In the genomic region with DNA sequence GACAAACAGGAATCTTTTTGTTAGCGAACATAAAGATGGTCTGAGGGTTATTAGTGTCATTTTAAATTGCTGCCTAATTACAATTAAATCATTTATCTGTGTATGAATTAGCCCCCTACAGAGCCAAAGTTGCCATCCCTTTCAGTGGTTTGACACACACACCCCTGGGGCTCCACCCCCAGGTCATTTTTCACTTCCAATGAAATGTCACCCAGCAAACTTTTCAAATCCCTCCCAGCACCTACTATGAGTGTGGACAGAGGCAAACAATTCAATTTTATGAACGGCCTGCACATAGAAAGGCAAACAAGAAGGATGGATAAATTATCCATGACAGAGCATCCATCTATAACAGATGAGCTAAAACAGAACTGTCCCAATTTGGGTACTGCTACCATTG, we compare ENCODE assay signal across 15 cellular contexts. TPM values are rescaled to one million over a fixed set of nuclear protein-coding genes. Genes with fewer than 3 reads are reported as not detected.
A peak's percentile ranks its signal among the peaks of the same experiment; 100 is the strongest.
DNase-seq lines count a peak whose midpoint lies in the region; FAIRE-seq and TF ChIP-seq lines count a peak whose summit lies in the region.
"Had no signal": no experiment of that assay in that cellular context is flagged by ENCODE, and none has a peak within 500 bp of the region (broad histone marks: within the 10 kb centered on the region; RNA-seq: fewer than 3 reads in every experiment).

No MANE protein-coding gene starts in this region.

- CTCF ChIA-PET in endothelial cell of umbilical vein (lab: Charles Lee): interaction anchor here (1.8 kb wide), 1 partner anchor 118 kb away, joined by 7 read pairs; no protein-coding TSS in a partner anchor

- no peak overlapping the region for H3K9ac ChIP-seq in endothelial cell of umbilical vein (replicated peaks; ENCODE audit: extremely low read depth, insufficient read depth, low read length)
- H3K9ac ChIP-seq: parathyroid adenoma had no signal

- H3K9me3 ChIP-seq in endothelial cell of umbilical vein (replicated peaks; ENCODE audit: control insufficient read depth, insufficient read depth, low read length): no peaks in the 10 kb centered on the region
- no peaks in the 10 kb centered on the region for H3K9me3 ChIP-seq in osteoblast (ENCODE audit: low read depth, low read length)
- H3K9me3 ChIP-seq: gastrocnemius medialis had no signal

- H2AFZ ChIP-seq in endothelial cell of umbilical vein (ENCODE audit: low read depth, low read length): no peak overlapping the region
- H2AFZ ChIP-seq in osteoblast (ENCODE audit: low read length): no peak overlapping the region
- H2AFZ ChIP-seq: parathyroid adenoma had no signal

- H3K36me3 ChIP-seq in endothelial cell of umbilical vein (ENCODE audit: control insufficient read depth in 2 of 2, extremely low read depth in 1 of 2, insufficient read depth in 2 of 2, low read length in 2 of 2) (no peaks in the 10 kb centered on the region), osteoblast (ENCODE audit: insufficient read depth, low read length) (no peaks in the 10 kb centered on the region)
- H3K36me3 ChIP-seq: gastrocnemius medialis had no signal

- H3K4me2 ChIP-seq in endothelial cell of umbilical vein (ENCODE audit: insufficient read depth, low read length) (peak overlapping the region; percentile 81), osteoblast (ENCODE audit: insufficient read depth, low read length) (peak overlapping the region; percentile 96)

- peaks cover 9% of the 10 kb centered on the region for H4K20me1 ChIP-seq in endothelial cell of umbilical vein (replicated peaks; ENCODE audit: control insufficient read depth, extremely low read depth, insufficient read depth, low read length)
- H4K20me1 ChIP-seq in osteoblast (ENCODE audit: insufficient read depth, low read length): peaks cover 18% of the 10 kb centered on the region

- intact Hi-C loops in endothelial cell of umbilical vein (cut with micrococcal nuclease): no loop called here

- dilution Hi-C loops in endothelial cell of umbilical vein (cut with MboI; ENCODE audit: extremely low pct_ligation_motif_present, low sequenced_read_pairs): no loop called here

- POLR2A ChIA-PET in endothelial cell of umbilical vein (lab: Charles Lee): no interaction called here

- no peaks in the 10 kb centered on the region for H3K9me1 ChIP-seq in endothelial cell of umbilical vein (replicated peaks; ENCODE audit: control insufficient read depth, extremely low read depth, insufficient read depth, low read length)

- H3K27ac ChIP-seq in endothelial cell of umbilical vein (ENCODE audit: insufficient read depth, low read depth, low read length): no peak overlapping the region
- H3K27ac ChIP-seq in osteoblast (ENCODE audit: low read depth, low read length): no peak overlapping the region
- H3K27ac ChIP-seq: gastrocnemius medialis, HL-60, parathyroid adenoma had no signal

- H3K4me1 ChIP-seq in endothelial cell of umbilical vein (ENCODE audit: control insufficient read depth, extremely low read depth, insufficient read depth, low read length) (peaks cover 15% of the 10 kb centered on the region), osteoblast (ENCODE audit: insufficient read depth, low read length) (peaks cover 23% of the 10 kb centered on the region)

- peaks cover 42% of the 10 kb centered on the region for H3K79me2 ChIP-seq in endothelial cell of umbilical vein (ENCODE audit: control insufficient read depth, insufficient read depth, low read length)
- H3K79me2 ChIP-seq in osteoblast (ENCODE audit: insufficient read depth, low read length): peaks cover 45% of the 10 kb centered on the region

- FAIRE-seq in endothelial cell of umbilical vein (lab: Jason Lieb, UNC): no peak

- TF ChIP-seq CTCF in endothelial cell of umbilical vein (IDR thresholded peaks at IDR 0.05; ENCODE audit: extremely low read depth in 1 of 2, insufficient read depth in 1 of 2, low read depth in 1 of 2, low read length in 2 of 2): no peak
- no peak for TF ChIP-seq CTCF in osteoblast (IDR thresholded peaks at IDR 0.05; ENCODE audit: extremely low read depth, low read depth, low read length)

- DNase-seq in DMS 273 (lab: John Stamatoyannopoulos, UW; ENCODE audit: unreplicated experiment) (peak; percentile 17), DMS 273 treated with DMSO at 0.1 percent for 48 hours (lab: John Stamatoyannopoulos, UW) (no peak), NCI-H748 treated with DMSO at 0.1 percent for 48 hours (lab: John Stamatoyannopoulos, UW) (peak; percentile 26), endothelial cell of umbilical vein (ENCODE audit: low read depth, low spot score) (no peak), osteoblast (ENCODE audit: insufficient read length, low spot score, missing footprints) (peak; percentile 44), T1000 (lab: John Stamatoyannopoulos, UW) (no peak), GOT3 (lab: John Stamatoyannopoulos, UW) (no peak)
- no peak for DNase-seq in stimulated activated CD4-positive, alpha-beta T cell treated with anti-CD3 and anti-CD28 coated beads, Interleukin-1b, Interleukin-23, amount 100 ng/mL, for 48 hours
- DNase-seq: activated effector memory CD4-positive, alpha-beta T cell treated with Interleukin-2 at 50 U/mL for 16 hours; DMS53; gastrocnemius medialis; MV-4-11; stimulated activated CD4-positive, alpha-beta T cell treated with anti-CD3 and anti-CD28 coated beads, Interleukin-2, amount 100 ng/mL, for 48 hours had no signal

- peaks cover 0 to 4% of the 10 kb centered on the region in 2 experiments for H3K27me3 ChIP-seq in endothelial cell of umbilical vein (ENCODE audit: control insufficient read depth in 2 of 2, insufficient read depth in 2 of 2, low read length in 2 of 2)
- H3K27me3 ChIP-seq in osteoblast (ENCODE audit: insufficient read depth, low read length): peaks cover 9% of the 10 kb centered on the region

- peak overlapping the region in 2 of 3 experiments; percentile 77 to 99 for H3K4me3 ChIP-seq in endothelial cell of umbilical vein (replicated peaks in 1 of 3; ENCODE audit: insufficient read depth in 1 of 3, low read depth in 1 of 3, low read length in 3 of 3)
- H3K4me3 ChIP-seq in osteoblast (ENCODE audit: insufficient read depth, low read length): no peak overlapping the region

- no TSS peak for BruUV-seq in endothelial cell of umbilical vein (replicated peaks; lab: Mats Ljungman, UMichigan)

- no peak for TF ChIP-seq POLR2A in endothelial cell of umbilical vein (IDR thresholded peaks at IDR 0.05; ENCODE audit: low read depth, low read length)

TF ChIP-seq in endothelial cell of umbilical vein, 7 proteins besides CTCF, POLR2A, EP300 and RAD21:
- no peak for TF ChIP-seq MYC (IDR thresholded peaks at IDR 0.05; ENCODE audit: low read depth, low read length)
- TF ChIP-seq POLR2AphosphoS5 (IDR thresholded peaks at IDR 0.05; ENCODE audit: insufficient read depth, low read depth, low read length): no peak
- TF ChIP-seq MAX (IDR thresholded peaks at IDR 0.05; ENCODE audit: insufficient read depth, insufficient read length): no peak
- no peak for TF ChIP-seq FOS (IDR thresholded peaks at IDR 0.05; ENCODE audit: borderline replicate concordance, insufficient read depth, low read length)
- no peak for TF ChIP-seq GATA2 (IDR thresholded peaks at IDR 0.05; ENCODE audit: insufficient read depth, insufficient read length, low read depth, low read length)
- no peak for TF ChIP-seq EZH2 (IDR thresholded peaks at IDR 0.05; ENCODE audit: borderline replicate concordance, low read depth, low read length, severe bottlenecking)
- no peak for TF ChIP-seq JUN (IDR thresholded peaks at IDR 0.05; ENCODE audit: borderline replicate concordance, insufficient read depth, insufficient read length, low read depth)

RNA-seq across cellular contexts. Expression of gene MYH10, which starts 2.4 kb away (rescaled TPM):
- 195 and 232 TPM in 2 replicates for total RNA-seq in endothelial cell of umbilical vein
- 60.5 and 73.4 TPM in 2 replicates for polyA plus RNA-seq in endothelial cell of umbilical vein
- 80.9 and 84.8 TPM in 2 replicates for polyA plus RNA-seq in endothelial cell of umbilical vein (2011; cell fraction: cytosol; rRNA removed)
- 190 and 203 TPM in 2 replicates for polyA plus RNA-seq in endothelial cell of umbilical vein (2011; cell fraction: nucleus; rRNA removed)
- polyA plus RNA-seq in endothelial cell of umbilical vein (2012): 92.8 and 104 TPM in 2 replicates
- polyA minus RNA-seq in endothelial cell of umbilical vein: 271 and 291 TPM in 2 replicates
- 9.3 TPM for polyA minus RNA-seq in endothelial cell of umbilical vein (2011; cell fraction: cytosol; rRNA and poly(A)+ RNA removed)
- polyA minus RNA-seq in endothelial cell of umbilical vein (2011; cell fraction: nucleus; rRNA and poly(A)+ RNA removed): 239 and 303 TPM in 2 replicates
- 40.9 and 41.5 TPM in 2 replicates for total RNA-seq in osteoblast

Comparison
In these comparisons a context has a peak if more than half of its experiments do, and no peak if none do; other contexts are left out.
1. DNase-seq: peak in DMS 273 (single experiment), NCI-H748 treated with DMSO at 0.1 percent for 48 hours (single experiment) and osteoblast (single experiment); none in DMS 273 treated with DMSO at 0.1 percent for 48 hours (single experiment), endothelial cell of umbilical vein (single experiment), T1000 (single experiment), GOT3 (single experiment) and stimulated activated CD4-positive, alpha-beta T cell treated with anti-CD3 and anti-CD28 coated beads, Interleukin-1b, Interleukin-23, amount 100 ng/mL, for 48 hours (single experiment).